Comparison of ENCODE assay signal across 8 cellular contexts in genomic region chr11:114075891-114076441, GRCh38. TPM values are rescaled to one million over a fixed set of nuclear protein-coding genes. Genes with fewer than 3 reads are reported as not detected.
A peak's percentile ranks its signal among the peaks of the same experiment; 100 is the strongest.
DNase-seq lines count a peak whose midpoint lies in the region; ATAC-seq and TF ChIP-seq lines count a peak whose summit lies in the region.

No MANE protein-coding gene starts in this region.

- H3K27me3 Mint-ChIP-seq in stimulated activated naive CD8-positive, alpha-beta T cell treated with anti-CD3 and anti-CD28 coated beads, Interleukin-15, amount 100 ng/mL, for 72 hours: no peaks in the 10 kb centered on the region

- H3K4me3 ChIP-seq in GM06990 (replicated peaks; ENCODE audit: low read depth, low read length): no peak overlapping the region
- no peak overlapping the region for H3K4me3 ChIP-seq in NT2/D1 (ENCODE audit: insufficient read length, low read depth)

- H3K9me3 Mint-ChIP-seq in stimulated activated naive CD8-positive, alpha-beta T cell treated with anti-CD3 and anti-CD28 coated beads, Interleukin-15, amount 100 ng/mL, for 72 hours: no peaks in the 10 kb centered on the region

- H3K4me3 Mint-ChIP-seq in stimulated activated naive CD8-positive, alpha-beta T cell treated with anti-CD3 and anti-CD28 coated beads, Interleukin-15, amount 100 ng/mL, for 72 hours: peak overlapping the region in 1 of 2 donors; percentile 51

- no peaks in the 10 kb centered on the region; the same call in 1 of the 2 replicates for H3K27me3 ChIP-seq in GM06990 (replicated peaks; ENCODE audit: control insufficient read depth, insufficient read depth, low read length)
- H3K27me3 ChIP-seq in NT2/D1 (ENCODE audit: insufficient read depth, insufficient read length): peaks cover 16% of the 10 kb centered on the region

- H3K4me1 Mint-ChIP-seq in stimulated activated naive CD8-positive, alpha-beta T cell treated with anti-CD3 and anti-CD28 coated beads, Interleukin-15, amount 100 ng/mL, for 72 hours: peaks cover 85% of the 10 kb centered on the region

- H3K9ac ChIP-seq in NT2/D1 (ENCODE audit: insufficient read length, low read depth): no peak overlapping the region

- H3K4me1 ChIP-seq in NT2/D1 (ENCODE audit: insufficient read depth, insufficient read length): peaks cover 7% of the 10 kb centered on the region

- H3K36me3 ChIP-seq in GM06990 (ENCODE audit: control insufficient read depth, insufficient read depth, low read length) (no peaks in the 10 kb centered on the region), NT2/D1 (ENCODE audit: insufficient read depth, insufficient read length, low read length) (no peaks in the 10 kb centered on the region)

- no peaks in the 10 kb centered on the region for H3K9me3 ChIP-seq in NT2/D1 (ENCODE audit: insufficient read depth, low read length)

- peak; percentile 46 for TF ChIP-seq CTCF in GM06990 (IDR thresholded peaks at IDR 0.05; ENCODE audit: insufficient read depth, low read length, poor library complexity, severe bottlenecking)

- DNase-seq in GM06990 (ENCODE audit: extremely low read depth, insufficient read length): no peak
- DNase-seq in NT2/D1 (ENCODE audit: low read depth, low spot score): peak; percentile 46
- DNase-seq in amniotic epithelial cell (ENCODE audit: low read depth): peak; percentile 89
- DNase-seq in iris pigment epithelial cell (ENCODE audit: low read depth): peak; percentile 90
- peak; percentile 23 to 39 for DNase-seq in stimulated activated naive CD8-positive, alpha-beta T cell treated with anti-CD3 and anti-CD28 coated beads, Interleukin-15, amount 100 ng/mL, for 72 hours
- DNase-seq in HT-29 (ENCODE audit: low spot score): no peak

- no peak overlapping the region for H3K27ac Mint-ChIP-seq in stimulated activated naive CD8-positive, alpha-beta T cell treated with anti-CD3 and anti-CD28 coated beads, Interleukin-15, amount 100 ng/mL, for 72 hours

- no peak for ATAC-seq in stimulated activated naive CD8-positive, alpha-beta T cell treated with anti-CD3 and anti-CD28 coated beads, Interleukin-15, amount 100 ng/mL, for 72 hours
- no peak for ATAC-seq in GM21447 (IDR thresholded peaks at IDR 0.05; ENCODE audit: unreplicated experiment)
- ATAC-seq in GM18858 (IDR thresholded peaks at IDR 0.05; ENCODE audit: unreplicated experiment): no peak

RNA-seq across cellular contexts. Expression of gene ZBTB16, which starts 16.5 kb away (rescaled TPM):
- not detected in 2 replicates for total RNA-seq in HT-29 (2014; rRNA removed; shearing (Covaris generic))

Comparison
In these comparisons a context has a peak if more than half of its experiments do, and no peak if none do; other contexts are left out.
1. DNase-seq: peak in NT2/D1 (single experiment), amniotic epithelial cell (single experiment), iris pigment epithelial cell (single experiment) and stimulated activated naive CD8-positive, alpha-beta T cell treated with anti-CD3 and anti-CD28 coated beads, Interleukin-15, amount 100 ng/mL, for 72 hours (2 of 2); none in GM06990 (single experiment) and HT-29 (single experiment).